8 cellular contexts compared by ENCODE assay signal in the genomic region with DNA sequence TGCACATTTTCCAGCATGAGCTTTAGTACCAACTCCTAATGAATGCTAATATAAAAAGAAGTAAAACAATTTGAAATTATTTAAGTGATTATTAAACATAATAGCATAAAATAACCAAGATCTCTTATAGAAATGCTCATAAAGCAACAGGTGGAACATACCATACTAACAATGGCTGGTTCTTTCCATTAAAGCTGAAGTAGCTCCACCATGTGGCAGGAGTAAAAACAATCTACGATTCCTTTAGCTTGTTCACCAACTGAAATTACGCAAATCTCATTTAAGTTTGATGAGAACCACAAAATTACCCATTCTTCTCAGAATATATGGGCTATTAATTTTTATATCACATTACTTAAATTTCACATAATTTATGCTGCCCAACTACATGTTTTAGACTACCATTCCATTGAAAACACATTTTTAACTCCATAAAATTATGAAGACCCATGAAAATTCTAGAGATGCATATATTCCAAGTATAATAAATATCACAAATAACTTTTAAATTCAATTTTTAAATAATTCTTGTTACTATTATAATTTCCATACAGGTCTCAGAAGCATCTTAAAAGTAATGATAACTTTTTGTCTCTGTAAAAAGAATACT.
A peak's percentile ranks its signal among the peaks of the same experiment; 100 is the strongest.
DNase-seq lines count a peak whose midpoint lies in the region; ATAC-seq and TF ChIP-seq lines count a peak whose summit lies in the region.

No MANE protein-coding gene starts in this region.

- no peaks in the 10 kb centered on the region for H3K27me3 ChIP-seq in neural cell (ENCODE audit: insufficient read depth, low read depth, low read length)

- H3K9ac ChIP-seq in neural cell (ENCODE audit: low read length), result no peak overlapping the region

- DNase-seq in AG09309 (ENCODE audit: low read depth) (no peak), GM20000 (ENCODE audit: low spot score) (peak; percentile 34), NCI-H748 (lab: John Stamatoyannopoulos, UW; ENCODE audit: unreplicated experiment) (peak; percentile 49), dermis blood vessel endothelial cell (peak; percentile 77)

- H3K9me2 ChIP-seq in neural cell (ENCODE audit: insufficient read depth, low read length), result no peaks in the 10 kb centered on the region

- no peaks in the 10 kb centered on the region for H3K9me3 ChIP-seq in neural cell (ENCODE audit: low read length)

- TF ChIP-seq CTCF in AG09309 (IDR thresholded peaks at IDR 0.05; ENCODE audit: control insufficient read depth, insufficient read depth, low read depth, low read length, missing control alignments) (peak; percentile 53), GM20000 (IDR thresholded peaks at IDR 0.05; ENCODE audit: extremely low read depth, missing control alignments) (peak; percentile 61), neural cell (IDR thresholded peaks at IDR 0.05; ENCODE audit: poor library complexity, severe bottlenecking) (peak; percentile 72)

- ATAC-seq in HG03095 (IDR thresholded peaks at IDR 0.05; ENCODE audit: unreplicated experiment), result no peak
- ATAC-seq in GM19324 (IDR thresholded peaks at IDR 0.05; ENCODE audit: low FRiP score, unreplicated experiment), result no peak
- no peak for ATAC-seq in HG02852 (IDR thresholded peaks at IDR 0.05; ENCODE audit: unreplicated experiment)

- H3F3A ChIP-seq in neural cell (ENCODE audit: insufficient read depth, low read length, poor library complexity, severe bottlenecking), result no peaks in the 10 kb centered on the region

- TF ChIP-seq EP300 in neural cell (conservative IDR thresholded peaks at IDR 0.05; ENCODE audit: poor library complexity, severe bottlenecking), result no peak

- no peaks in the 10 kb centered on the region for H3K79me2 ChIP-seq in neural cell (replicated peaks; ENCODE audit: insufficient read depth, low read length)

- H4K20me1 ChIP-seq in neural cell (ENCODE audit: insufficient read depth), result no peaks in the 10 kb centered on the region

- H2AFZ ChIP-seq in neural cell (ENCODE audit: low read depth, low read length), result no peak overlapping the region

- no peak overlapping the region for H3K4me2 ChIP-seq in neural cell (ENCODE audit: low read length)

- peak; percentile 70 for TF ChIP-seq RAD21 in neural cell (conservative IDR thresholded peaks at IDR 0.05)

- no peaks in the 10 kb centered on the region for H3K36me3 ChIP-seq in neural cell (ENCODE audit: insufficient read depth, low read length)

- no peak overlapping the region for H3K27ac ChIP-seq in neural cell (ENCODE audit: low read length)

- H3K4me3 ChIP-seq in AG09309 (ENCODE audit: control insufficient read depth, low read depth, low read length) (no peak overlapping the region), neural cell (ENCODE audit: low read length) (no peak overlapping the region)

TF ChIP-seq in neural cell, 6 proteins besides CTCF, POLR2A, EP300 and RAD21:
- peak; percentile 82 for TF ChIP-seq SMC3 (conservative IDR thresholded peaks at IDR 0.05; ENCODE audit: poor library complexity)
- TF ChIP-seq, protein P1, sequence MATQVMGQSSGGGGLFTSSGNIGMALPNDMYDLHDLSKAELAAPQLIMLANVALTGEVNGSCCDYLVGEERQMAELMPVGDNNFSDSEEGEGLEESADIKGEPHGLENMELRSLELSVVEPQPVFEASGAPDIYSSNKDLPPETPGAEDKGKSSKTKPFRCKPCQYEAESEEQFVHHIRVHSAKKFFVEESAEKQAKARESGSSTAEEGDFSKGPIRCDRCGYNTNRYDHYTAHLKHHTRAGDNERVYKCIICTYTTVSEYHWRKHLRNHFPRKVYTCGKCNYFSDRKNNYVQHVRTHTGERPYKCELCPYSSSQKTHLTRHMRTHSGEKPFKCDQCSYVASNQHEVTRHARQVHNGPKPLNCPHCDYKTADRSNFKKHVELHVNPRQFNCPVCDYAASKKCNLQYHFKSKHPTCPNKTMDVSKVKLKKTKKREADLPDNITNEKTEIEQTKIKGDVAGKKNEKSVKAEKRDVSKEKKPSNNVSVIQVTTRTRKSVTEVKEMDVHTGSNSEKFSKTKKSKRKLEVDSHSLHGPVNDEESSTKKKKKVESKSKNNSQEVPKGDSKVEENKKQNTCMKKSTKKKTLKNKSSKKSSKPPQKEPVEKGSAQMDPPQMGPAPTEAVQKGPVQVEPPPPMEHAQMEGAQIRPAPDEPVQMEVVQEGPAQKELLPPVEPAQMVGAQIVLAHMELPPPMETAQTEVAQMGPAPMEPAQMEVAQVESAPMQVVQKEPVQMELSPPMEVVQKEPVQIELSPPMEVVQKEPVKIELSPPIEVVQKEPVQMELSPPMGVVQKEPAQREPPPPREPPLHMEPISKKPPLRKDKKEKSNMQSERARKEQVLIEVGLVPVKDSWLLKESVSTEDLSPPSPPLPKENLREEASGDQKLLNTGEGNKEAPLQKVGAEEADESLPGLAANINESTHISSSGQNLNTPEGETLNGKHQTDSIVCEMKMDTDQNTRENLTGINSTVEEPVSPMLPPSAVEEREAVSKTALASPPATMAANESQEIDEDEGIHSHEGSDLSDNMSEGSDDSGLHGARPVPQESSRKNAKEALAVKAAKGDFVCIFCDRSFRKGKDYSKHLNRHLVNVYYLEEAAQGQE (IDR thresholded peaks at IDR 0.05; ENCODE audit: borderline replicate concordance), result no peak
